33 cellular contexts compared by ENCODE assay signal in genomic region chr20:18778993-18779392, GRCh38. TPM values are rescaled to one million over a fixed set of nuclear protein-coding genes. Genes with fewer than 3 reads are reported as not detected.
"Had no signal": no experiment of that assay in that cellular context is flagged by ENCODE, and none has a peak within 500 bp of the region (broad histone marks: within the 10 kb centered on the region; RNA-seq: fewer than 3 reads in every experiment).

No MANE protein-coding gene starts in this region.

- H3K4me1 Mint-ChIP-seq: memory B cell; stimulated activated naive B cell treated with anti-CD40 and anti-IgM and Interleukin-4, amounts not matched to agents 10 μg/mL and 1 μg/mL and 100 μg/mL, for 72 hours had no signal

- H3K27ac ChIP-seq: adrenal gland, breast epithelium, colonic mucosa, dorsolateral prefrontal cortex, esophagus muscularis mucosa, gastroesophageal sphincter, sigmoid colon, testis, uterus had no signal

- H3K9me3 Mint-ChIP-seq: activated T-cell treated with anti-CD3 and anti-CD28 coated beads, Interleukin-2, amount 50 U/mL, for 4 hours; activated T-helper 2 cell treated with anti-CD3 and anti-CD28 coated beads, Interferon-gamma antibody, Interleukin-2, Interleukin-4, amounts not matched to agents 10 μg/mL and 5 μg/mL and 100 μg/mL, durations not matched to agents 14 hours and 24 hours and 36 hours; effector memory CD8-positive, alpha-beta T cell; memory B cell; stimulated activated naive B cell treated with anti-CD40 and anti-IgM and Interleukin-4, amounts not matched to agents 10 μg/mL and 1 μg/mL and 100 μg/mL, for 72 hours had no signal

- H3K4me3 Mint-ChIP-seq: activated naive CD8-positive, alpha-beta T cell; activated T-cell treated with anti-CD3 and anti-CD28 coated beads, Interleukin-2, amount 50 U/mL, for 4 hours; effector memory CD8-positive, alpha-beta T cell; memory B cell; stimulated activated naive B cell treated with anti-CD40 and anti-IgM and Interleukin-4, amounts not matched to agents 10 μg/mL and 1 μg/mL and 100 μg/mL, for 72 hours; WTC11 had no signal

- H3K4me3 ChIP-seq: adrenal gland, breast epithelium, colonic mucosa, dorsolateral prefrontal cortex, esophagus muscularis mucosa, gastroesophageal sphincter, mucosa of descending colon, sigmoid colon, smooth muscle cell, testis, uterus had no signal

- H3K4me2 ChIP-seq: smooth muscle cell had no signal

- H3K27me3 Mint-ChIP-seq: activated naive CD8-positive, alpha-beta T cell; memory B cell had no signal

- H3K27ac Mint-ChIP-seq: activated naive CD8-positive, alpha-beta T cell; activated T-helper 2 cell treated with anti-CD3 and anti-CD28 coated beads, Interferon-gamma antibody, Interleukin-2, Interleukin-4, amounts not matched to agents 10 μg/mL and 5 μg/mL and 100 μg/mL, durations not matched to agents 14 hours and 24 hours and 36 hours; effector memory CD8-positive, alpha-beta T cell; memory B cell; stimulated activated naive B cell treated with anti-CD40 and anti-IgM and Interleukin-4, amounts not matched to agents 10 μg/mL and 1 μg/mL and 100 μg/mL, for 72 hours; WTC11 had no signal

- H3K4me1 ChIP-seq: adrenal gland, breast epithelium, colonic mucosa, esophagus muscularis mucosa, gastroesophageal sphincter, testis, uterus had no signal

- H3K9me3 ChIP-seq: adrenal gland, breast epithelium, colonic mucosa, esophagus muscularis mucosa, gastroesophageal sphincter, mucosa of descending colon, sigmoid colon, testis, uterus had no signal

- H3K27me3 ChIP-seq: adrenal gland, breast epithelium, colonic mucosa, dorsolateral prefrontal cortex, esophagus muscularis mucosa, gastroesophageal sphincter, sigmoid colon, testis, uterus had no signal

- ATAC-seq: activated T-cell treated with anti-CD3 and anti-CD28 coated beads, Interleukin-2, amount 50 U/mL, for 4 hours; effector memory CD8-positive, alpha-beta T cell; gastroesophageal sphincter; left cardiac atrium; mucosa of descending colon; stimulated activated naive B cell treated with anti-CD40 and anti-IgM and Interleukin-4, amounts not matched to agents 10 μg/mL and 1 μg/mL and 100 μg/mL, for 72 hours; WTC11 had no signal

- DNase-seq: activated CD8-positive, alpha-beta memory T cell treated with anti-CD3 and anti-CD28 coated beads for 24 hours; activated CD8-positive, alpha-beta memory T cell treated with anti-CD3 and anti-CD28 coated beads, Interleukin-2, amount 50 U/mL, for 48 hours; activated naive CD4-positive, alpha-beta T cell; activated T-cell treated with anti-CD3 and anti-CD28 coated beads, Interleukin-2, amount 50 U/mL, for 4 hours; adrenal gland; colonic mucosa; dorsolateral prefrontal cortex; effector memory CD8-positive, alpha-beta T cell; head of caudate nucleus; hypothalamus; islet precursor cell; left cardiac atrium; mucosa of descending colon; sigmoid colon; stimulated activated CD4-positive, alpha-beta T cell treated with anti-CD3 and anti-CD28 coated beads, Interleukin-15, amount 100 ng/mL, for 24 hours; stimulated activated CD8-positive, alpha-beta memory T cell treated with anti-CD3 and anti-CD28 coated beads, Interleukin-4, amount 100 ng/mL, for 48 hours; stimulated activated naive B cell treated with anti-CD40 and anti-IgM and Interleukin-4, amounts not matched to agents 10 μg/mL and 1 μg/mL and 100 μg/mL, for 72 hours; testis; trophoblast cell; uterus had no signal

- H3K36me3 Mint-ChIP-seq: memory B cell; stimulated activated naive B cell treated with anti-CD40 and anti-IgM and Interleukin-4, amounts not matched to agents 10 μg/mL and 1 μg/mL and 100 μg/mL, for 72 hours; WTC11 had no signal

- H3K36me3 ChIP-seq: adrenal gland, breast epithelium, colonic mucosa, esophagus muscularis mucosa, gastroesophageal sphincter, sigmoid colon, uterus had no signal

RNA-seq across cellular contexts. Expression of gene SCP2D1, which starts 34.6 kb away (rescaled TPM):
- total RNA-seq: activated T-cell treated with anti-CD3 and anti-CD28 coated beads, Interleukin-2, amount 50 U/mL, for 4 hours; activated T-helper 2 cell treated with anti-CD3 and anti-CD28 coated beads, Interferon-gamma antibody, Interleukin-2, Interleukin-4, amounts not matched to agents 10 μg/mL and 5 μg/mL and 100 μg/mL, durations not matched to agents 14 hours and 24 hours and 36 hours; adrenal gland; astrocyte; breast epithelium; colonic mucosa; esophagus muscularis mucosa; gastroesophageal sphincter; left cardiac atrium; lower leg skin; mucosa of descending colon; omental fat pad; posterior vena cava; renal cortical epithelial cell; smooth muscle cell; uterus; WTC11 had no signal
